Comparison of ENCODE assay signal across 1 cellular context in genomic region chr2:161238559-161239415, GRCh38.
TF ChIP-seq lines count a peak whose summit lies in the region.

No MANE protein-coding gene starts in this region.

TF ChIP-seq in GM12878, 131 proteins besides CTCF, POLR2A, EP300 and RAD21 (continued from another document):
- TF ChIP-seq LARP7 (IDR thresholded peaks at IDR 0.05) (peak; percentile 73; the same call in 1 of the 2 replicates), CBX5 (IDR thresholded peaks at IDR 0.05; ENCODE audit: low read depth) (0 out of 2 replicates have a peak, but pooled peaks have one; percentile 22), GATAD2B (conservative IDR thresholded peaks at IDR 0.05; ENCODE audit: low read depth) (peak; percentile 85), BCL3 (IDR thresholded peaks at IDR 0.05; ENCODE audit: borderline replicate concordance, insufficient read depth, low read depth, low read length, poor library complexity, severe bottlenecking) (peak; percentile 50), PKNOX1 (IDR thresholded peaks at IDR 0.05) (peak; percentile 12; the same call in 1 of the 2 replicates), TCF12 (IDR thresholded peaks at IDR 0.05; ENCODE audit: low read depth, low read length) (no peak), IKZF1 (conservative IDR thresholded peaks at IDR 0.05) (peak; percentile 74), IKZF2 (IDR thresholded peaks at IDR 0.05) (peak in 1 of 2 experiments; percentile 9; a peak in 1 of 4 replicates), MLLT1 (IDR thresholded peaks at IDR 0.05) (peak; percentile 51; the same call in 1 of the 2 replicates), YY1 (IDR thresholded peaks at IDR 0.05; ENCODE audit: low read depth, low read length) (0 out of 2 replicates have a peak, but pooled peaks have one; percentile 45), EED (IDR thresholded peaks at IDR 0.05; ENCODE audit: low read depth) (0 out of 2 replicates have a peak, but pooled peaks have one; percentile 67), HDAC2 (IDR thresholded peaks at IDR 0.05) (no peak)
TF ChIP-seq in GM12878: peak in this region for 19.
